In the genomic region with DNA sequence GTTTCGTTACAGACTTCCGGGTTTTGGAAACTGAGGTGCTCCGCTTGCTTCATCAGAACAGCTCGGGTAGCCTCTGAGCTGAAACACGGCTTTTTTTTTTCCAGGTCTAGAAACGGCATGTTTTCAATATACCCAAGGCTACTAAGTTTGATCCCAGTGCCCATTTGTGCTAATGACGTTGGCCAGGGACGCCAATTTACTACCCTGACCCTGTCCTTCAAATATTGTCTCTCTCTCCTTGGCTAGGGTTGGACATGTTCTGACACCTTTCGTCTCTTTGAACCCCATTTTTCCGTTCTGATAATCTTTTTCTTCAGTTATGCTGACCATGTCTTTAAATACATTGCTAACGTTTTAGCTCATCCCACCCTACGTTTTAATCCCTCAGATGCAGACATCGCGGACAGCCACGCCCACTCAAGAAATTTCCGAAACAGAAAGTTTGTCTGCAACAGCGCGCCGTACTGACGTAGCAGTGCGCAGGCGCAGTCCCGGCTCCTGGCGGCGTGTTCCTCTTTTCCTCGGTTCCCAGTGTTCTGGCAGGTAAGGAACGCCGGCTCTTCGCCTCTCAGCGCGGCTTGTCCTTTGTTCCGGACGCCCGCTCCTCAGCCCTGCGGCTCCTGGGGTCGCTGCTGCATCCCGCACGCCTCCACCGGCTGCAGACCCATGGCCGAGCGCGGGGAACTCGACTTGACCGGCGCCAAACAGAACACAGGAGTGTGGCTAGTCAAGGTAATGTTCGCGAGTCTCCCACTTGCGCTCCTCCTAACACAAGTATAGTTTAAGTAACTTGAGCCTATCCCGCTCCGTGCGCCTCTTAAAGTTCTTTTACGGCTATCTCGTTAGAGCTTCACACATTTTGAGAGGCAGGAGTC, we compare ENCODE assay signal across 1 cellular context.
TF ChIP-seq lines count a peak whose summit lies in the region.

A gene with protein sequence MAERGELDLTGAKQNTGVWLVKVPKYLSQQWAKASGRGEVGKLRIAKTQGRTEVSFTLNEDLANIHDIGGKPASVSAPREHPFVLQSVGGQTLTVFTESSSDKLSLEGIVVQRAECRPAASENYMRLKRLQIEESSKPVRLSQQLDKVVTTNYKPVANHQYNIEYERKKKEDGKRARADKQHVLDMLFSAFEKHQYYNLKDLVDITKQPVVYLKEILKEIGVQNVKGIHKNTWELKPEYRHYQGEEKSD (plus strand): TSS at position 521 of the 875 bp plus-strand sequence. CDS start 146 bp downstream, at position 667.

TF ChIP-seq in GM12878, 131 proteins besides CTCF, POLR2A, EP300 and RAD21 (continued from another document and continues in another):
- TF ChIP-seq, protein P1, sequence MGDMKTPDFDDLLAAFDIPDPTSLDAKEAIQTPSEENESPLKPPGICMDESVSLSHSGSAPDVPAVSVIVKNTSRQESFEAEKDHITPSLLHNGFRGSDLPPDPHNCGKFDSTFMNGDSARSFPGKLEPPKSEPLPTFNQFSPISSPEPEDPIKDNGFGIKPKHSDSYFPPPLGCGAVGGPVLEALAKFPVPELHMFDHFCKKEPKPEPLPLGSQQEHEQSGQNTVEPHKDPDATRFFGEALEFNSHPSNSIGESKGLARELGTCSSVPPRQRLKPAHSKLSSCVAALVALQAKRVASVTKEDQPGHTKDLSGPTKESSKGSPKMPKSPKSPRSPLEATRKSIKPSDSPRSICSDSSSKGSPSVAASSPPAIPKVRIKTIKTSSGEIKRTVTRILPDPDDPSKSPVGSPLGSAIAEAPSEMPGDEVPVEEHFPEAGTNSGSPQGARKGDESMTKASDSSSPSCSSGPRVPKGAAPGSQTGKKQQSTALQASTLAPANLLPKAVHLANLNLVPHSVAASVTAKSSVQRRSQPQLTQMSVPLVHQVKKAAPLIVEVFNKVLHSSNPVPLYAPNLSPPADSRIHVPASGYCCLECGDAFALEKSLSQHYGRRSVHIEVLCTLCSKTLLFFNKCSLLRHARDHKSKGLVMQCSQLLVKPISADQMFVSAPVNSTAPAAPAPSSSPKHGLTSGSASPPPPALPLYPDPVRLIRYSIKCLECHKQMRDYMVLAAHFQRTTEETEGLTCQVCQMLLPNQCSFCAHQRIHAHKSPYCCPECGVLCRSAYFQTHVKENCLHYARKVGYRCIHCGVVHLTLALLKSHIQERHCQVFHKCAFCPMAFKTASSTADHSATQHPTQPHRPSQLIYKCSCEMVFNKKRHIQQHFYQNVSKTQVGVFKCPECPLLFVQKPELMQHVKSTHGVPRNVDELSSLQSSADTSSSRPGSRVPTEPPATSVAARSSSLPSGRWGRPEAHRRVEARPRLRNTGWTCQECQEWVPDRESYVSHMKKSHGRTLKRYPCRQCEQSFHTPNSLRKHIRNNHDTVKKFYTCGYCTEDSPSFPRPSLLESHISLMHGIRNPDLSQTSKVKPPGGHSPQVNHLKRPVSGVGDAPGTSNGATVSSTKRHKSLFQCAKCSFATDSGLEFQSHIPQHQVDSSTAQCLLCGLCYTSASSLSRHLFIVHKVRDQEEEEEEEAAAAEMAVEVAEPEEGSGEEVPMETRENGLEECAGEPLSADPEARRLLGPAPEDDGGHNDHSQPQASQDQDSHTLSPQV (IDR thresholded peaks at IDR 0.05) = no peak
- TF ChIP-seq CREM (IDR thresholded peaks at IDR 0.05; ENCODE audit: low read depth) (peak; percentile 97), POLR2AphosphoS2 (IDR thresholded peaks at IDR 0.05; ENCODE audit: low read depth, low read length) (0 out of 2 replicates have a peak, but pooled peaks have one; percentile 42), RBBP5 (conservative IDR thresholded peaks at IDR 0.05) (no peak), YY1 (IDR thresholded peaks at IDR 0.05; ENCODE audit: low read depth, low read length) (peak; percentile 71; the same call in 1 of the 2 replicates), SIX5 (IDR thresholded peaks at IDR 0.05; ENCODE audit: low read depth, low read length, severe bottlenecking) (peak; percentile 39), MYC (IDR thresholded peaks at IDR 0.05; ENCODE audit: insufficient read depth, insufficient read length, insufficient replicate concordance, low read length, severe bottlenecking) (no peak), SUZ12 (IDR thresholded peaks at IDR 0.05; ENCODE audit: unreplicated experiment) (no peak), RFX5 (IDR thresholded peaks at IDR 0.05; ENCODE audit: low read depth, low read length) (no peak), CEBPB (IDR thresholded peaks at IDR 0.05; ENCODE audit: borderline replicate concordance in 1 of 2, low read depth in 2 of 2, low read length in 2 of 2) (no peak), HCFC1 (IDR thresholded peaks at IDR 0.05; ENCODE audit: low read length) (peak; percentile 62), PML (IDR thresholded peaks at IDR 0.05; ENCODE audit: low read length) (peak; percentile 77), GATAD2B (conservative IDR thresholded peaks at IDR 0.05; ENCODE audit: low read depth) (no peak), KLF5 (IDR thresholded peaks at IDR 0.05; ENCODE audit: partially characterized antibody) (peak; percentile 54), LARP7 (IDR thresholded peaks at IDR 0.05) (0 out of 2 replicates have a peak, but pooled peaks have one; percentile 6), POLR2AphosphoS5 (IDR thresholded peaks at IDR 0.05; ENCODE audit: low read length) (peak; percentile 83), CREB1 (IDR thresholded peaks at IDR 0.05; ENCODE audit: low read depth) (peak; percentile 96), TAF1 (IDR thresholded peaks at IDR 0.05; ENCODE audit: borderline replicate concordance, low read depth, low read length) (peak; percentile 19; the same call in 1 of the 2 replicates), SRF (IDR thresholded peaks at IDR 0.05; ENCODE audit: low read depth in 2 of 2, low read length in 2 of 2) (no peak), ETV6 (conservative IDR thresholded peaks at IDR 0.05 in 1 of 2, IDR thresholded peaks at IDR 0.05 in 1 of 2; ENCODE audit: borderline replicate concordance in 1 of 2, low read depth in 1 of 2) (no peak), SREBF1 (IDR thresholded peaks at IDR 0.05; ENCODE audit: low read length) (no peak), RB1 (IDR thresholded peaks at IDR 0.05; ENCODE audit: borderline replicate concordance) (peak; percentile 53; the same call in 1 of the 2 replicates), SIN3A (IDR thresholded peaks at IDR 0.05; ENCODE audit: low read depth, low read length) (peak; percentile 25; the same call in 1 of the 2 replicates), STAT1 (conservative IDR thresholded peaks at IDR 0.05) (peak; percentile 70; the same call in 1 of the 2 replicates), EGR1 (IDR thresholded peaks at IDR 0.05; ENCODE audit: borderline replicate concordance in 1 of 2, low read depth in 2 of 2, low read length in 2 of 2) (peak in 1 of 2 experiments; percentile 50; a peak in 1 of 3 replicates), CHD1 (IDR thresholded peaks at IDR 0.05; ENCODE audit: low read depth, low read length) (no peak), ZNF207 (IDR thresholded peaks at IDR 0.05; ENCODE audit: borderline replicate concordance) (no peak), MTA2 (IDR thresholded peaks at IDR 0.05; ENCODE audit: low read depth) (peak; percentile 9; the same call in 1 of the 2 replicates), NBN (IDR thresholded peaks at IDR 0.05) (peak; percentile 59), MXI1 (IDR thresholded peaks at IDR 0.05; ENCODE audit: low read depth, low read length) (peak; percentile 78), NFIC (IDR thresholded peaks at IDR 0.05; ENCODE audit: low read depth, low read length) (no peak), SP1 (IDR thresholded peaks at IDR 0.05; ENCODE audit: low read depth, low read length) (no peak), RCOR1 (conservative IDR thresholded peaks at IDR 0.05; ENCODE audit: low read depth, low read length) (no peak), SMAD1 (IDR thresholded peaks at IDR 0.05; ENCODE audit: low read depth, partially characterized antibody) (peak; percentile 14), ASH2L (IDR thresholded peaks at IDR 0.05; ENCODE audit: borderline replicate concordance, low read depth) (no peak), BMI1 (IDR thresholded peaks at IDR 0.05; ENCODE audit: borderline replicate concordance) (no peak)
- TF ChIP-seq, protein P2, sequence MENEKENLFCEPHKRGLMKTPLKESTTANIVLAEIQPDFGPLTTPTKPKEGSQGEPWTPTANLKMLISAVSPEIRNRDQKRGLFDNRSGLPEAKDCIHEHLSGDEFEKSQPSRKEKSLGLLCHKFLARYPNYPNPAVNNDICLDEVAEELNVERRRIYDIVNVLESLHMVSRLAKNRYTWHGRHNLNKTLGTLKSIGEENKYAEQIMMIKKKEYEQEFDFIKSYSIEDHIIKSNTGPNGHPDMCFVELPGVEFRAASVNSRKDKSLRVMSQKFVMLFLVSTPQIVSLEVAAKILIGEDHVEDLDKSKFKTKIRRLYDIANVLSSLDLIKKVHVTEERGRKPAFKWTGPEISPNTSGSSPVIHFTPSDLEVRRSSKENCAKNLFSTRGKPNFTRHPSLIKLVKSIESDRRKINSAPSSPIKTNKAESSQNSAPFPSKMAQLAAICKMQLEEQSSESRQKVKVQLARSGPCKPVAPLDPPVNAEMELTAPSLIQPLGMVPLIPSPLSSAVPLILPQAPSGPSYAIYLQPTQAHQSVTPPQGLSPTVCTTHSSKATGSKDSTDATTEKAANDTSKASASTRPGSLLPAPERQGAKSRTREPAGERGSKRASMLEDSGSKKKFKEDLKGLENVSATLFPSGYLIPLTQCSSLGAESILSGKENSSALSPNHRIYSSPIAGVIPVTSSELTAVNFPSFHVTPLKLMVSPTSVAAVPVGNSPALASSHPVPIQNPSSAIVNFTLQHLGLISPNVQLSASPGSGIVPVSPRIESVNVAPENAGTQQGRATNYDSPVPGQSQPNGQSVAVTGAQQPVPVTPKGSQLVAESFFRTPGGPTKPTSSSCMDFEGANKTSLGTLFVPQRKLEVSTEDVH (IDR thresholded peaks at IDR 0.05; ENCODE audit: low read depth, partially characterized antibody) = no peak
- TF ChIP-seq, protein P3, sequence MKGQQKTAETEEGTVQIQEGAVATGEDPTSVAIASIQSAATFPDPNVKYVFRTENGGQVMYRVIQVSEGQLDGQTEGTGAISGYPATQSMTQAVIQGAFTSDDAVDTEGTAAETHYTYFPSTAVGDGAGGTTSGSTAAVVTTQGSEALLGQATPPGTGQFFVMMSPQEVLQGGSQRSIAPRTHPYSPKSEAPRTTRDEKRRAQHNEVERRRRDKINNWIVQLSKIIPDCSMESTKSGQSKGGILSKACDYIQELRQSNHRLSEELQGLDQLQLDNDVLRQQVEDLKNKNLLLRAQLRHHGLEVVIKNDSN (IDR thresholded peaks at IDR 0.05; ENCODE audit: borderline replicate concordance, extremely low read length, insufficient read depth, low read depth, low read length) = no peak
- TF ChIP-seq, protein P4, sequence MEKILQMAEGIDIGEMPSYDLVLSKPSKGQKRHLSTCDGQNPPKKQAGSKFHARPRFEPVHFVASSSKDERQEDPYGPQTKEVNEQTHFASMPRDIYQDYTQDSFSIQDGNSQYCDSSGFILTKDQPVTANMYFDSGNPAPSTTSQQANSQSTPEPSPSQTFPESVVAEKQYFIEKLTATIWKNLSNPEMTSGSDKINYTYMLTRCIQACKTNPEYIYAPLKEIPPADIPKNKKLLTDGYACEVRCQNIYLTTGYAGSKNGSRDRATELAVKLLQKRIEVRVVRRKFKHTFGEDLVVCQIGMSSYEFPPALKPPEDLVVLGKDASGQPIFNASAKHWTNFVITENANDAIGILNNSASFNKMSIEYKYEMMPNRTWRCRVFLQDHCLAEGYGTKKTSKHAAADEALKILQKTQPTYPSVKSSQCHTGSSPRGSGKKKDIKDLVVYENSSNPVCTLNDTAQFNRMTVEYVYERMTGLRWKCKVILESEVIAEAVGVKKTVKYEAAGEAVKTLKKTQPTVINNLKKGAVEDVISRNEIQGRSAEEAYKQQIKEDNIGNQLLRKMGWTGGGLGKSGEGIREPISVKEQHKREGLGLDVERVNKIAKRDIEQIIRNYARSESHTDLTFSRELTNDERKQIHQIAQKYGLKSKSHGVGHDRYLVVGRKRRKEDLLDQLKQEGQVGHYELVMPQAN (conservative IDR thresholded peaks at IDR 0.05) = peak; percentile 69
- TF ChIP-seq, protein P5, sequence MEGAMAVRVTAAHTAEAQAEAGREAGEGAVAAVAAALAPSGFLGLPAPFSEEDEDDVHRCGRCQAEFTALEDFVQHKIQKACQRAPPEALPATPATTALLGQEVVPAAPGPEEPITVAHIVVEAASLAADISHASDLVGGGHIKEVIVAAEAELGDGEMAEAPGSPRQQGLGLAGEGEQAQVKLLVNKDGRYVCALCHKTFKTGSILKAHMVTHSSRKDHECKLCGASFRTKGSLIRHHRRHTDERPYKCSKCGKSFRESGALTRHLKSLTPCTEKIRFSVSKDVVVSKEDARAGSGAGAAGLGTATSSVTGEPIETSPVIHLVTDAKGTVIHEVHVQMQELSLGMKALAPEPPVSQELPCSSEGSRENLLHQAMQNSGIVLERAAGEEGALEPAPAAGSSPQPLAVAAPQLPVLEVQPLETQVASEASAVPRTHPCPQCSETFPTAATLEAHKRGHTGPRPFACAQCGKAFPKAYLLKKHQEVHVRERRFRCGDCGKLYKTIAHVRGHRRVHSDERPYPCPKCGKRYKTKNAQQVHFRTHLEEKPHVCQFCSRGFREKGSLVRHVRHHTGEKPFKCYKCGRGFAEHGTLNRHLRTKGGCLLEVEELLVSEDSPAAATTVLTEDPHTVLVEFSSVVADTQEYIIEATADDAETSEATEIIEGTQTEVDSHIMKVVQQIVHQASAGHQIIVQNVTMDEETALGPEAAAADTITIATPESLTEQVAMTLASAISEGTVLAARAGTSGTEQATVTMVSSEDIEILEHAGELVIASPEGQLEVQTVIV (IDR thresholded peaks at IDR 0.05; ENCODE audit: borderline replicate concordance, partially characterized antibody) = no peak
- TF ChIP-seq, protein P6, sequence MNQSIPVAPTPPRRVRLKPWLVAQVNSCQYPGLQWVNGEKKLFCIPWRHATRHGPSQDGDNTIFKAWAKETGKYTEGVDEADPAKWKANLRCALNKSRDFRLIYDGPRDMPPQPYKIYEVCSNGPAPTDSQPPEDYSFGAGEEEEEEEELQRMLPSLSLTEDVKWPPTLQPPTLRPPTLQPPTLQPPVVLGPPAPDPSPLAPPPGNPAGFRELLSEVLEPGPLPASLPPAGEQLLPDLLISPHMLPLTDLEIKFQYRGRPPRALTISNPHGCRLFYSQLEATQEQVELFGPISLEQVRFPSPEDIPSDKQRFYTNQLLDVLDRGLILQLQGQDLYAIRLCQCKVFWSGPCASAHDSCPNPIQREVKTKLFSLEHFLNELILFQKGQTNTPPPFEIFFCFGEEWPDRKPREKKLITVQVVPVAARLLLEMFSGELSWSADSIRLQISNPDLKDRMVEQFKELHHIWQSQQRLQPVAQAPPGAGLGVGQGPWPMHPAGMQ (IDR thresholded peaks at IDR 0.05; ENCODE audit: borderline replicate concordance) = no peak
- TF ChIP-seq, protein P7, sequence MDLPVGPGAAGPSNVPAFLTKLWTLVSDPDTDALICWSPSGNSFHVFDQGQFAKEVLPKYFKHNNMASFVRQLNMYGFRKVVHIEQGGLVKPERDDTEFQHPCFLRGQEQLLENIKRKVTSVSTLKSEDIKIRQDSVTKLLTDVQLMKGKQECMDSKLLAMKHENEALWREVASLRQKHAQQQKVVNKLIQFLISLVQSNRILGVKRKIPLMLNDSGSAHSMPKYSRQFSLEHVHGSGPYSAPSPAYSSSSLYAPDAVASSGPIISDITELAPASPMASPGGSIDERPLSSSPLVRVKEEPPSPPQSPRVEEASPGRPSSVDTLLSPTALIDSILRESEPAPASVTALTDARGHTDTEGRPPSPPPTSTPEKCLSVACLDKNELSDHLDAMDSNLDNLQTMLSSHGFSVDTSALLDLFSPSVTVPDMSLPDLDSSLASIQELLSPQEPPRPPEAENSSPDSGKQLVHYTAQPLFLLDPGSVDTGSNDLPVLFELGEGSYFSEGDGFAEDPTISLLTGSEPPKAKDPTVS (IDR thresholded peaks at IDR 0.05; ENCODE audit: low read depth, low read length) = no peak
- TF ChIP-seq, protein P8, sequence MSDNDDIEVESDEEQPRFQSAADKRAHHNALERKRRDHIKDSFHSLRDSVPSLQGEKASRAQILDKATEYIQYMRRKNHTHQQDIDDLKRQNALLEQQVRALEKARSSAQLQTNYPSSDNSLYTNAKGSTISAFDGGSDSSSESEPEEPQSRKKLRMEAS (IDR thresholded peaks at IDR 0.05; ENCODE audit: low read depth, low read length) = peak; percentile 76
